Comparison of ENCODE assay signal across 8 cellular contexts in genomic region chr6:24524801-24525200, GRCh38. TPM values are rescaled to one million over a fixed set of nuclear protein-coding genes. Genes with fewer than 3 reads are reported as not detected.
DNase-seq lines count a peak whose midpoint lies in the region; ATAC-seq, FAIRE-seq and TF ChIP-seq lines count a peak whose summit lies in the region.

No MANE protein-coding gene starts in this region.

- H2AFZ ChIP-seq in GM12878 (ENCODE audit: control insufficient read depth, low read depth, low read length): no peak overlapping the region

- peaks cover 20% of the 10 kb centered on the region for H3K4me1 Mint-ChIP-seq in nephron progenitor cell

- CTCF ChIA-PET in GM12878 (lab: Yijun Ruan, JAX): interaction anchor here (0.7 to 11.7 kb wide), 17 partner anchors 11 to 493 kb away, joined by 3 to 233 read pairs (median 4); partner anchors contain the start of genes ACOT13, ALDH5A1, GPLD1 and TDP2

- no peak overlapping the region for H3K9ac ChIP-seq in GM12878 (ENCODE audit: control insufficient read depth, insufficient read depth, low read length)

- no peaks in the 10 kb centered on the region for H3K9me3 Mint-ChIP-seq in nephron progenitor cell

- H3K36me3 ChIP-seq in GM12878 (ENCODE audit: control insufficient read depth in 2 of 2, insufficient read depth in 2 of 2, low read length in 1 of 2): no peaks in the 10 kb centered on the region

- H3K36me3 Mint-ChIP-seq in nephron progenitor cell (ENCODE audit: low read depth): peaks cover 14% of the 10 kb centered on the region

- RAD21 ChIA-PET in GM12878 (lab: Charles Lee; ENCODE audit: unreplicated experiment): interaction anchor here (0.9 to 4.4 kb wide), 7 partner anchors 12 to 243 kb away, joined by 3 to 81 read pairs (median 4); partner anchors contain the start of genes ACOT13, ALDH5A1 and TDP2

- no peaks in the 10 kb centered on the region for H4K20me1 ChIP-seq in GM12878 (ENCODE audit: control insufficient read depth, insufficient read depth)

- FAIRE-seq in GM12878 (lab: Jason Lieb, UNC): no peak

- intact Hi-C loops in GM12878 (cut with micrococcal nuclease; ENCODE audit: unreplicated experiment): loop anchor here (1.0 to 5.0 kb wide), 5 partner anchors 58 to 462 kb away; no protein-coding TSS in a partner anchor
- intact Hi-C loops in right cardiac atrium (cut with DNase I): no loop called here

- H3K4me3 ChIP-seq in GM12878: no peak overlapping the region
- no peak overlapping the region for H3K4me3 ChIP-seq in right cardiac atrium (ENCODE audit: low read length)

- H3K27ac ChIP-seq in GM12878 (ENCODE audit: control insufficient read depth, insufficient read depth) (no peak overlapping the region), right cardiac atrium (ENCODE audit: low read length) (no peak overlapping the region)

- no peak for TF ChIP-seq EP300 in GM12878 (IDR thresholded peaks at IDR 0.05; ENCODE audit: borderline replicate concordance in 1 of 2, control insufficient read depth in 1 of 2, low read depth in 2 of 2, low read length in 2 of 2)

- H3K79me2 ChIP-seq in GM12878 (ENCODE audit: control insufficient read depth, insufficient read depth, low read length): no peaks in the 10 kb centered on the region

- SMC1A ChIA-PET in GM12878 (lab: Charles Lee; ENCODE audit: uncharacterized antibody, unreplicated experiment): interaction anchor here (0.7 to 6.0 kb wide), 11 partner anchors 13 to 493 kb away, joined by 3 to 68 read pairs (median 3); partner anchors contain the start of genes ACOT13, ALDH5A1 and TDP2

- no peak overlapping the region for H3K27ac Mint-ChIP-seq in nephron progenitor cell

- H3K4me2 ChIP-seq in GM12878 (ENCODE audit: control insufficient read depth, insufficient read depth): no peak overlapping the region

- TF ChIP-seq POLR2A in GM12878 (IDR thresholded peaks at IDR 0.05; ENCODE audit: low read depth, low read length): no peak

- 34% methylated on average over 5 of the region's 5 CpGs for WGBS in GM12878 (ENCODE audit: insufficient coverage, insufficient replicate concordance, low lambda C conversion rate, missing lambda C conversion rate)
- WGBS in right cardiac atrium: 53% methylated on average over 5 of the region's 5 CpGs

- TF ChIP-seq RAD21 in GM12878 (IDR thresholded peaks at IDR 0.05; ENCODE audit: insufficient read depth, low read depth, low read length): peak; percentile 95

- H3K4me3 Mint-ChIP-seq in nephron progenitor cell: no peak overlapping the region

- no TSS peak for BruUV-seq in GM12878 (replicated peaks; lab: Mats Ljungman, UMichigan)

- no peaks in the 10 kb centered on the region for H3K9me3 ChIP-seq in GM12878 (replicated peaks; ENCODE audit: control insufficient read depth, insufficient read depth, low read length)
- no peaks in the 10 kb centered on the region for H3K9me3 ChIP-seq in right cardiac atrium (ENCODE audit: control insufficient read depth, low read length)

- POLR2A ChIA-PET in GM12878 (lab: Charles Lee): interaction anchor here (2.0 kb wide), 1 partner anchor 30 kb away, joined by 8 read pairs; the partner anchor contains the start of gene ALDH5A1

- H3K27me3 ChIP-seq in GM12878 (replicated peaks in 1 of 2; ENCODE audit: control insufficient read depth in 2 of 2, insufficient read depth in 2 of 2, low read length in 1 of 2) (no peaks in the 10 kb centered on the region), right cardiac atrium (ENCODE audit: control insufficient read depth, insufficient read depth) (no peaks in the 10 kb centered on the region)

- peak; percentile 49 for DNase-seq in AG20443 (ENCODE audit: low spot score)
- peak; percentile 48 for DNase-seq in NCI-H2029 (lab: John Stamatoyannopoulos, UW)
- no peak for DNase-seq in GM12878 (ENCODE audit: low read depth, low spot score)
- peak; percentile 13 for DNase-seq in nephron progenitor cell
- DNase-seq in right cardiac atrium: no peak
- no peak for DNase-seq in NOMO-1 treated with dmso at 0.1 percent for 144 hours (lab: John Stamatoyannopoulos, UW; ENCODE audit: unreplicated experiment)

- H3K4me1 ChIP-seq in GM12878 (ENCODE audit: control insufficient read depth, insufficient read depth, low read length) (peaks cover 18% of the 10 kb centered on the region), right cardiac atrium (ENCODE audit: control insufficient read depth, insufficient read depth, low read length) (no peaks in the 10 kb centered on the region)

- TF ChIP-seq CTCF in GM12873 (IDR thresholded peaks at IDR 0.05; ENCODE audit: insufficient read depth, low read depth, low read length, missing control alignments): peak; percentile 69
- peak; percentile 61 to 88 (median 68); a peak in 5 of 6 replicates for TF ChIP-seq CTCF in GM12878 (IDR thresholded peaks at IDR 0.05 in 2 of 3, conservative IDR thresholded peaks at IDR 0.05 in 1 of 3; ENCODE audit: control insufficient read depth in 2 of 3, extremely low read depth in 1 of 3, insufficient read depth in 1 of 3, low read depth in 3 of 3, low read length in 3 of 3)
- peak; percentile 46 for TF ChIP-seq CTCF in nephron progenitor cell (IDR thresholded peaks at IDR 0.05)

- in situ Hi-C loops in GM12878 (cut with MboI): loop anchor here (5.0 to 10.0 kb wide), 2 partner anchors 172 to 240 kb away; no protein-coding TSS in a partner anchor

- ATAC-seq in GM12878: peak; percentile 56
- no peak for ATAC-seq in right cardiac atrium
- no peak for ATAC-seq in HG02623 (IDR thresholded peaks at IDR 0.05; ENCODE audit: unreplicated experiment)

- peaks cover 6% of the 10 kb centered on the region for H3K27me3 Mint-ChIP-seq in nephron progenitor cell (ENCODE audit: low read depth, poor library complexity)

TF ChIP-seq in GM12878, 131 proteins besides CTCF, POLR2A, EP300 and RAD21 (continues in another document):
- TF ChIP-seq RB1 (IDR thresholded peaks at IDR 0.05; ENCODE audit: borderline replicate concordance) (no peak), RELA (IDR thresholded peaks at IDR 0.05; ENCODE audit: borderline replicate concordance, partially characterized antibody) (peak; percentile 23), RELB (IDR thresholded peaks at IDR 0.05; ENCODE audit: low read depth) (peak; percentile 31; the same call in 1 of the 2 replicates), YY1 (IDR thresholded peaks at IDR 0.05; ENCODE audit: low read depth, low read length) (0 out of 2 replicates have a peak, but pooled peaks have one; percentile 39), SMC3 (IDR thresholded peaks at IDR 0.05; ENCODE audit: borderline replicate concordance, low read length) (peak; percentile 70; the same call in 1 of the 2 replicates)

RNA-seq across cellular contexts. Expression of gene ALDH5A1, which starts 30.0 kb away (rescaled TPM):
- total RNA-seq in GM12878 (2013; cell fraction: nucleolus; rRNA removed): 5.9 and 6.6 TPM in 2 replicates
- 10.2 and 10.6 TPM in 2 replicates for total RNA-seq in GM12878 (2014; rRNA removed)
- total RNA-seq in GM12878 (2014; rRNA removed; fragmentation: Illumina TruSeq; extraction: Trizol): 6.5 and 8.5 TPM in 2 replicates
- 13.8 and 15.3 TPM in 2 replicates for total RNA-seq in GM12878 (2021)
- 7.6 TPM for polyA plus RNA-seq in GM12878 (2011; ENCODE audit: low read depth)
- 6.2 and 7.7 TPM in 2 replicates for polyA plus RNA-seq in GM12878 (2011; rRNA removed)
- polyA plus RNA-seq in GM12878 (2011; cell fraction: cytosol; rRNA removed): 4.0 and 4.4 TPM in 2 replicates
- 4.2 and 6.2 TPM in 2 replicates for polyA plus RNA-seq in GM12878 (2011; cell fraction: nucleus; rRNA removed)
- polyA plus RNA-seq in GM12878 (2012): 9.9 and 10.9 TPM in 2 replicates
- polyA plus RNA-seq in GM12878 (2014; fragmentation: Illumina TruSeq; extraction: Trizol): 12.5 and 13.5 TPM in 2 replicates
- polyA plus RNA-seq in GM12878 (2014; fragmentation: Nextera tagmentation; extraction: Ambion mirVana): 1 to 10 TPM; 2.6 to 6.9 TPM
- 10.6 and 11.0 TPM in 2 replicates for polyA plus RNA-seq in GM12878 (2014; rRNA removed)
- polyA plus RNA-seq in GM12878 (2016; fragmentation: Nextera tagmentation; extraction: Ambion mirVana): 10 to 100 TPM in 1 of 2 experiments, 1 to 10 TPM in 1; 8.2 to 11.9 TPM
- polyA minus RNA-seq in GM12878 (2011; rRNA and poly(A)+ RNA removed): 5.2 TPM in 2 replicates
- polyA minus RNA-seq in GM12878 (2011; cell fraction: cytosol; rRNA and poly(A)+ RNA removed): 2.3 and 3.3 TPM in 2 replicates
- 2.1 TPM in 2 replicates for polyA minus RNA-seq in GM12878 (2011; cell fraction: nucleus; rRNA and poly(A)+ RNA removed)
- total RNA-seq in right cardiac atrium: 10 to 100 TPM; 10.9 to 16.5 (median 14.9) TPM
- polyA plus RNA-seq in right cardiac atrium: 7.7 TPM

RNA-seq across cellular contexts. Expression of gene GPLD1, which starts 35.4 kb away (rescaled TPM):
- 9.6 and 11.9 TPM in 2 replicates for total RNA-seq in GM12878 (2013; cell fraction: nucleolus; rRNA removed)
- total RNA-seq in GM12878 (2014; rRNA removed) (1.0 TPM in 2 replicates), GM12878 (2014; rRNA removed; fragmentation: Illumina TruSeq; extraction: Trizol) (0.60 and 1.0 TPM in 2 replicates), GM12878 (2021) (1.0 and 1.2 TPM in 2 replicates), right cardiac atrium (1 to 10 TPM; 1.0 to 1.6 (median 1.2) TPM)
- 0.28 TPM for polyA plus RNA-seq in GM12878 (2011; ENCODE audit: low read depth)
- polyA plus RNA-seq in GM12878 (2011; rRNA removed) (0.73 and 0.75 TPM in 2 replicates), GM12878 (2014; fragmentation: Illumina TruSeq; extraction: Trizol) (0.51 and 0.60 TPM in 2 replicates), GM12878 (2014; fragmentation: Nextera tagmentation; extraction: Ambion mirVana) (under 1 TPM; 0.13 to 0.16 TPM), GM12878 (2014; rRNA removed) (0.46 and 0.99 TPM in 2 replicates), GM12878 (2016; fragmentation: Nextera tagmentation; extraction: Ambion mirVana) (under 1 TPM; 0.04 to 0.66 TPM), right cardiac atrium (0.52 TPM)
- 0.36 and 0.48 TPM in 2 replicates for polyA plus RNA-seq in GM12878 (2011; cell fraction: cytosol; rRNA removed)
- 1.3 and 1.4 TPM in 2 replicates for polyA plus RNA-seq in GM12878 (2011; cell fraction: nucleus; rRNA removed)
- 0.57 and 0.58 TPM in 2 replicates for polyA plus RNA-seq in GM12878 (2012)
- polyA minus RNA-seq in GM12878 (2011; rRNA and poly(A)+ RNA removed): 0.77 and 1.1 TPM in 2 replicates
- not detected in 2 replicates for polyA minus RNA-seq in GM12878 (2011; cell fraction: cytosol; rRNA and poly(A)+ RNA removed)
- polyA minus RNA-seq in GM12878 (2011; cell fraction: nucleus; rRNA and poly(A)+ RNA removed): 0.85 and 1.1 TPM in 2 replicates

Comparison
In these comparisons a context has a peak if more than half of its experiments do, and no peak if none do; other contexts are left out.
1. DNase-seq: peak in AG20443 (single experiment), NCI-H2029 (single experiment) and nephron progenitor cell (single experiment); none in GM12878 (single experiment), right cardiac atrium (0 of 3) and NOMO-1 treated with dmso at 0.1 percent for 144 hours (single experiment).
2. Peak in every context shown above with its lines, with median percentiles within 50 percentile points of each other: CTCF ChIP-seq.